In genomic region chr20:44491635-44492395, GRCh38 we compare ENCODE assay signal across 13 cellular contexts. TPM values are rescaled to one million over a fixed set of nuclear protein-coding genes. Genes with fewer than 3 reads are reported as not detected.
DNase-seq lines count a peak whose midpoint lies in the region; ATAC-seq and TF ChIP-seq lines count a peak whose summit lies in the region.
"Had no signal": no experiment of that assay in that cellular context is flagged by ENCODE, and none has a peak within 500 bp of the region (broad histone marks: within the 10 kb centered on the region; RNA-seq: fewer than 3 reads in every experiment).

No MANE protein-coding gene starts in this region.

- H3K36me3 Mint-ChIP-seq in activated CD4-positive, alpha-beta T cell treated with anti-CD3 and anti-CD28 coated beads, Interleukin-2, amount 10 ng/mL, durations not matched to agents 24 days and 14 days (ENCODE audit: low read depth) = peaks cover 64% of the 10 kb centered on the region

- H3K27me3 Mint-ChIP-seq in activated CD4-positive, alpha-beta T cell treated with anti-CD3 and anti-CD28 coated beads, Interleukin-2, amount 10 ng/mL, durations not matched to agents 24 days and 14 days = no peaks in the 10 kb centered on the region

- no peak overlapping the region for H3K4me3 ChIP-seq in adrenal gland
- no peak overlapping the region for H3K4me3 ChIP-seq in right atrium auricular region
- H3K4me3 ChIP-seq in subcutaneous abdominal adipose tissue (ENCODE audit: low read depth in 1 of 5, low read length in 5 of 5) = no peak overlapping the region
- H3K4me3 ChIP-seq: dorsolateral prefrontal cortex, HAP-1 had no signal

- H3K4me1 ChIP-seq in adrenal gland (replicated peaks in 1 of 2) (peaks cover 7 to 21% of the 10 kb centered on the region in 2 donors), right atrium auricular region (peaks cover 0 to 5% of the 10 kb centered on the region in 2 donors), subcutaneous abdominal adipose tissue (ENCODE audit: control insufficient read depth in 5 of 5, insufficient read depth in 5 of 5, low read length in 5 of 5) (peaks cover 0 to 16% (median 9%) of the 10 kb centered on the region in 5 donors)
- H3K4me1 ChIP-seq: HAP-1 had no signal

- H3K9me3 Mint-ChIP-seq in activated CD4-positive, alpha-beta T cell treated with anti-CD3 and anti-CD28 coated beads, Interleukin-2, amount 10 ng/mL, durations not matched to agents 24 days and 14 days = no peaks in the 10 kb centered on the region
- H3K9me3 Mint-ChIP-seq: WTC11 had no signal

- H3K36me3 ChIP-seq in adrenal gland (replicated peaks in 1 of 2) (peaks cover 0 to 75% of the 10 kb centered on the region in 2 donors), right atrium auricular region (peaks cover 68% of the 10 kb centered on the region), subcutaneous abdominal adipose tissue (ENCODE audit: control insufficient read depth in 5 of 5, insufficient read depth in 5 of 5, low read length in 5 of 5) (peaks cover 36 to 87% (median 72%) of the 10 kb centered on the region in 5 donors)

- H3K4me3 Mint-ChIP-seq in activated CD4-positive, alpha-beta T cell treated with anti-CD3 and anti-CD28 coated beads, Interleukin-2, amount 10 ng/mL, durations not matched to agents 24 days and 14 days = no peak overlapping the region
- H3K4me3 Mint-ChIP-seq: WTC11 had no signal

- no peak for ATAC-seq in omental fat pad (ENCODE audit: low FRiP score)
- ATAC-seq in GM21723 (IDR thresholded peaks at IDR 0.05; ENCODE audit: unreplicated experiment) = no peak
- ATAC-seq: WTC11 had no signal

- H3K4me1 Mint-ChIP-seq in activated CD4-positive, alpha-beta T cell treated with anti-CD3 and anti-CD28 coated beads, Interleukin-2, amount 10 ng/mL, durations not matched to agents 24 days and 14 days = peaks cover 22% of the 10 kb centered on the region
- H3K4me1 Mint-ChIP-seq: WTC11 had no signal

- peak overlapping the region; percentile 72 for H3K27ac Mint-ChIP-seq in activated CD4-positive, alpha-beta T cell treated with anti-CD3 and anti-CD28 coated beads, Interleukin-2, amount 10 ng/mL, durations not matched to agents 24 days and 14 days
- H3K27ac Mint-ChIP-seq: WTC11 had no signal

- H3K9me3 ChIP-seq in adrenal gland (replicated peaks in 1 of 3) (no peaks in the 10 kb centered on the region), right atrium auricular region (no peaks in the 10 kb centered on the region), subcutaneous abdominal adipose tissue (ENCODE audit: control insufficient read depth in 5 of 5, low read length in 5 of 5) (no peaks in the 10 kb centered on the region)
- H3K9me3 ChIP-seq: HAP-1 had no signal

- no peaks in the 10 kb centered on the region for H3K27me3 ChIP-seq in adrenal gland
- H3K27me3 ChIP-seq in right atrium auricular region = no peaks in the 10 kb centered on the region
- no peaks in the 10 kb centered on the region for H3K27me3 ChIP-seq in subcutaneous abdominal adipose tissue (ENCODE audit: control insufficient read depth in 5 of 5, insufficient read depth in 4 of 5, low read length in 5 of 5)
- H3K27me3 ChIP-seq: dorsolateral prefrontal cortex had no signal

- intact Hi-C loops in activated CD4-positive, alpha-beta T cell treated with anti-CD3 and anti-CD28 coated beads, Interleukin-2, amount 10 ng/mL, durations not matched to agents 24 days and 14 days (cut with micrococcal nuclease) = no loop called here
- intact Hi-C loops in adrenal gland (cut with DNase I) = no loop called here

- TF ChIP-seq POLR2A in adrenal gland (IDR thresholded peaks at IDR 0.05) = peak in 1 of 2 donors; percentile 21

- WGBS in adrenal gland, 4 donors = 70 to 80% (median 72%) methylated on average over 4 to 5 of the region's 5 CpGs

- H3K9ac ChIP-seq in subcutaneous abdominal adipose tissue (ENCODE audit: low read length in 5 of 5) = no peak overlapping the region

- H3K27ac ChIP-seq in adrenal gland (peak overlapping the region in 3 of 5 donors; percentile 37 to 68 (median 41)), right atrium auricular region (peak overlapping the region; percentile 64), subcutaneous abdominal adipose tissue (ENCODE audit: low read depth, low read length) (peak overlapping the region; percentile 61)

- no peak for DNase-seq in activated CD4-positive, alpha-beta T cell treated with anti-CD3 and anti-CD28 coated beads, Interleukin-2, amount 10 ng/mL, durations not matched to agents 24 days and 14 days
- no peak for DNase-seq in activated CD4-positive, alpha-beta T cell treated with anti-CD3 and anti-CD28 coated beads for 1 hour
- DNase-seq in adrenal gland (peak in 3 of 7 donors; percentile 29 to 59 (median 39)), right atrium auricular region (ENCODE audit: low spot score) (peak; percentile 76), omental fat pad (ENCODE audit: low spot score) (no peak)
- no peak for DNase-seq in activated CD4-positive, CD25-positive, alpha-beta regulatory T cell treated with anti-CD3 and anti-CD28 coated beads, Interleukin-2, amount 50 U/mL, for 72 hours
- DNase-seq: ACHN, dorsolateral prefrontal cortex, NCI-H510A had no signal

- TF ChIP-seq CTCF in adrenal gland (IDR thresholded peaks at IDR 0.05) = no peak
- TF ChIP-seq CTCF in right atrium auricular region (IDR thresholded peaks at IDR 0.05) = no peak
- TF ChIP-seq CTCF in omental fat pad (IDR thresholded peaks at IDR 0.05) = no peak

RNA-seq across cellular contexts. Expression of gene TTPAL, which starts 16.1 kb away (rescaled TPM):
- total RNA-seq in activated CD4-positive, alpha-beta T cell treated with anti-CD3 and anti-CD28 coated beads, Interleukin-2, amount 10 ng/mL, durations not matched to agents 24 days and 14 days = 22.6 and 23.2 TPM in 2 replicates
- 10 to 100 TPM in 7 of 8 donors, 1 to 10 TPM in 1; 8.7 to 17.8 (median 13.4) TPM for total RNA-seq in adrenal gland
- 1 to 10 TPM; 4.2 to 8.5 (median 5.9) TPM for polyA plus RNA-seq in adrenal gland
- 1 to 10 TPM; 3.6 to 6.0 TPM for total RNA-seq in right atrium auricular region
- 10 to 100 TPM; 14.5 to 40.8 (median 23.6) TPM for total RNA-seq in omental fat pad

RNA-seq across cellular contexts. Expression of gene SERINC3, which starts 30.1 kb away (rescaled TPM):
- 47.1 and 49.6 TPM in 2 replicates for total RNA-seq in activated CD4-positive, alpha-beta T cell treated with anti-CD3 and anti-CD28 coated beads, Interleukin-2, amount 10 ng/mL, durations not matched to agents 24 days and 14 days
- total RNA-seq in adrenal gland (100 to 1,000 TPM; 105 to 213 (median 158) TPM), right atrium auricular region (100 to 1,000 TPM in 1 of 2 donors, 10 to 100 TPM in 1; 85.7 to 112 TPM), omental fat pad (100 to 1,000 TPM; 102 to 157 (median 121) TPM)
- polyA plus RNA-seq in adrenal gland = 100 to 1,000 TPM in 1 of 3 donors, 10 to 100 TPM in 2; 51.5 to 137 (median 54.5) TPM
